9 cellular contexts compared by ENCODE assay signal in the genomic region with DNA sequence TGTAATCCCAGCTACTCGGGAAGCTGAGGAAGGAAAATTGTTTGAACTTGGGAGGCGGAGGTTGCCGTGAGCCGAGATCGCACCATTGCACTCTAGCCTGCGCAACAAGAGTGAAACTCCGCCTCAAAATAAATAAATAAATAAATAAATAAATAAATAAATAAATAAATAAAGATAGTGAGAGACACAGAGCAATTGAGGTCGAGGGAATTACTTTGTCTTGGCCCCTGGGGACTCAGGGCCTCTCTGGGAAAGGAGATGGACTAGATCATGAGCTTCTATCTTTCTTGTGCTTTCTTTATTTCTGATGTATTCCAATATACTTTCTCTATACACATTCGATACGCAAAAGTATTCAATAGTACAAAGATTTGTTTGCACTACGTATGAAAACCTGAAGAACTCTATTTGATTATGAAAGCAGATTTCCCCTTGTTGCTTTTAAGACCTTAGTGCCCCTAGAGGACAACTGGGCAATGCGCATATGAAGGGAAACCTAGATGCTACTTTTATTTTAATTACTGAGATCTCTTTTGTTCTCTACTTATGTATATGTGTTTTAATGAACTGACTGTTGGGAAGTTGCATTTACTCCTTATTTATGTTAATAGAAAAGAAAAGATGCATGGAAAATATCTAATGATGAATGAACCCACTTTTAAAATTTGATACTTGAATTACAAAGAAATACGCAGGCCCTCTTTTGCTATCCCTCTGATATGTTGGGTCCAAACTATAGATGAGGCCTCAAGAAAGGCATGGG. TPM values are rescaled to one million over a fixed set of nuclear protein-coding genes. Genes with fewer than 3 reads are reported as not detected.
A peak's percentile ranks its signal among the peaks of the same experiment; 100 is the strongest.
DNase-seq lines count a peak whose midpoint lies in the region; ATAC-seq and TF ChIP-seq lines count a peak whose summit lies in the region.
"Had no signal": no experiment of that assay in that cellular context is flagged by ENCODE, and none has a peak within 500 bp of the region (broad histone marks: within the 10 kb centered on the region; RNA-seq: fewer than 3 reads in every experiment).

No MANE protein-coding gene starts in this region.

- no peaks in the 10 kb centered on the region for H3K36me3 Mint-ChIP-seq in mesothelial cell of epicardium

- TF ChIP-seq CTCF in colonic mucosa (IDR thresholded peaks at IDR 0.05) (peak; percentile 73), mesothelial cell of epicardium (IDR thresholded peaks at IDR 0.05; ENCODE audit: unreplicated experiment) (peak; percentile 38)

- intact Hi-C loops in colonic mucosa (cut with DNase I) = loop anchor here (5.0 kb wide), 1 partner anchor 204 kb away; no protein-coding TSS in a partner anchor

- H3K9ac ChIP-seq in colonic mucosa (ENCODE audit: low read depth in 2 of 2, low read length in 2 of 2) = no peak overlapping the region

- no peak overlapping the region for H3K27ac ChIP-seq in colonic mucosa

- no peaks in the 10 kb centered on the region for H3K9me3 Mint-ChIP-seq in mesothelial cell of epicardium
- H3K9me3 Mint-ChIP-seq: dendritic cell treated with granulocyte-macrophage colony-stimulating factor and Interleukin-4, amounts not matched to agents 40 ng/mL and 50 ng/mL, for 4 days had no signal

- no peaks in the 10 kb centered on the region for H3K9me3 ChIP-seq in colonic mucosa

- H3K4me3 Mint-ChIP-seq in mesothelial cell of epicardium = no peak overlapping the region
- H3K4me3 Mint-ChIP-seq: dendritic cell treated with granulocyte-macrophage colony-stimulating factor and Interleukin-4, amounts not matched to agents 40 ng/mL and 50 ng/mL, for 4 days had no signal

- no peaks in the 10 kb centered on the region for H3K36me3 ChIP-seq in colonic mucosa

- H3K4me1 ChIP-seq in colonic mucosa = no peaks in the 10 kb centered on the region

- no peak overlapping the region for H3K27ac Mint-ChIP-seq in mesothelial cell of epicardium
- H3K27ac Mint-ChIP-seq: dendritic cell treated with granulocyte-macrophage colony-stimulating factor and Interleukin-4, amounts not matched to agents 40 ng/mL and 50 ng/mL, for 4 days had no signal

- no peak overlapping the region for H3K4me3 ChIP-seq in colonic mucosa

- H3K4me1 Mint-ChIP-seq in mesothelial cell of epicardium = peaks cover 3% of the 10 kb centered on the region

- H3K27me3 Mint-ChIP-seq in mesothelial cell of epicardium (ENCODE audit: low read depth) = no peaks in the 10 kb centered on the region

- ATAC-seq in GM19463 (IDR thresholded peaks at IDR 0.05; ENCODE audit: unreplicated experiment) (peak; percentile 79), HG03460 (IDR thresholded peaks at IDR 0.05; ENCODE audit: unreplicated experiment) (peak; percentile 84)

- DNase-seq in NK-92 treated with Interleukin-12 subunit alpha and Interleukin-12 subunit beta, amount 100 ng/mL, for 24 hours (lab: John Stamatoyannopoulos, UW) = peak; percentile 0
- no peak for DNase-seq in NK-92 (lab: John Stamatoyannopoulos, UW; ENCODE audit: unreplicated experiment)
- DNase-seq in SK-N-DZ (ENCODE audit: low spot score) = peak; percentile 37
- DNase-seq in colonic mucosa = peak; percentile 30
- DNase-seq in mesothelial cell of epicardium (ENCODE audit: low spot score in 2 of 2, unreplicated experiment in 2 of 2) = no peak
- no peak for DNase-seq in ureter (ENCODE audit: low spot score)

- no peaks in the 10 kb centered on the region for H3K27me3 ChIP-seq in colonic mucosa

RNA-seq across cellular contexts. Expression of gene ELOVL6, which starts 12.8 kb away (rescaled TPM):
- polyA plus RNA-seq in SK-N-DZ (2014; cell fraction: cytosol; rRNA removed) = 24.4 and 26.3 TPM in 2 replicates
- polyA plus RNA-seq in SK-N-DZ (2014; cell fraction: nucleus; rRNA removed) = 14.8 and 23.0 TPM in 2 replicates
- total RNA-seq in colonic mucosa = 10 to 100 TPM; 43.7 to 66.3 TPM
- total RNA-seq in mesothelial cell of epicardium = 24.4 to 27.6 TPM (median 24.5 TPM) in 3 replicates
- 62.3 TPM for total RNA-seq in ureter

Comparison
In these comparisons a context has a peak if more than half of its experiments do, and no peak if none do; other contexts are left out.
1. DNase-seq: peak in NK-92 treated with Interleukin-12 subunit alpha and Interleukin-12 subunit beta, amount 100 ng/mL, for 24 hours (single experiment), SK-N-DZ (single experiment) and colonic mucosa (single experiment); none in NK-92 (single experiment), mesothelial cell of epicardium (0 of 2) and ureter (single experiment).